27 cellular contexts compared by ENCODE assay signal in genomic region chr7:39557222-39557621, GRCh38.
"Had no signal": no experiment of that assay in that cellular context is flagged by ENCODE, and none has a peak within 500 bp of the region (broad histone marks: within the 10 kb centered on the region; RNA-seq: fewer than 3 reads in every experiment).

No MANE protein-coding gene starts in this region.

- H3K27me3 Mint-ChIP-seq: progenitor cell of endocrine pancreas had no signal

- ATAC-seq: left colon; left lung; lower lobe of right lung; natural killer cell; right lobe of liver; stimulated activated naive B cell treated with anti-CD40 and anti-IgM and Interleukin-4, amounts not matched to agents 10 μg/mL and 1 μg/mL and 100 μg/mL, for 72 hours; stimulated activated naive CD8-positive, alpha-beta T cell treated with anti-CD3 and anti-CD28 coated beads, Interleukin-15, Interleukin-2, amounts not matched to agents 100 U/mL and 50 U/mL, for 24 hours; upper lobe of right lung had no signal

- H3K9me3 Mint-ChIP-seq: immature natural killer cell; natural killer cell; stimulated activated naive B cell treated with anti-CD40 and anti-IgM and Interleukin-4, amounts not matched to agents 10 μg/mL and 1 μg/mL and 100 μg/mL, for 72 hours had no signal

- DNase-seq: hypothalamus; immature natural killer cell; kidney; left colon; left lung; lower lobe of right lung; mammary epithelial cell; mesenchymal stem cell; naive B cell; natural killer cell; nephron progenitor cell; ovary; right lobe of liver; stimulated activated CD4-positive, alpha-beta T cell treated with anti-CD3 and anti-CD28 coated beads, Interleukin-12 subunit alpha, Interleukin-12 subunit beta, amount 100 ng/mL, for 4 hours; stimulated activated CD4-positive, alpha-beta T cell treated with anti-CD3 and anti-CD28 coated beads, Interleukin-15, amount 100 ng/mL, for 24 hours; stimulated activated CD4-positive, alpha-beta T cell treated with anti-CD3 and anti-CD28 coated beads, Interleukin-2, amount 100 ng/mL, for 24 hours; stimulated activated CD4-positive, alpha-beta T cell treated with anti-CD3 and anti-CD28 coated beads, Interleukin-4, amount 100 ng/mL, for 1 hour; stimulated activated naive B cell treated with anti-CD40 and anti-IgM and Interleukin-4, amounts not matched to agents 10 μg/mL and 1 μg/mL and 100 μg/mL, for 72 hours; stimulated activated naive CD8-positive, alpha-beta T cell treated with anti-CD3 and anti-CD28 coated beads, Interleukin-15, Interleukin-2, amounts not matched to agents 100 U/mL and 50 U/mL, for 24 hours; stomach; testis; thyroid gland; transverse colon; upper lobe of right lung had no signal

- H3K4me1 ChIP-seq: left lung, lower lobe of right lung, right atrium auricular region, right lobe of liver, stomach, thyroid gland, transverse colon, upper lobe of right lung had no signal

- H3K27ac ChIP-seq: left lung, lower lobe of right lung, ovary, right atrium auricular region, right lobe of liver, skin epidermis, stomach, testis, thyroid gland, transverse colon, upper lobe of right lung had no signal

- H3K4me1 Mint-ChIP-seq: immature natural killer cell; naive B cell; natural killer cell; stimulated activated naive B cell treated with anti-CD40 and anti-IgM and Interleukin-4, amounts not matched to agents 10 μg/mL and 1 μg/mL and 100 μg/mL, for 72 hours had no signal

- H3K4me3 Mint-ChIP-seq: immature natural killer cell; naive B cell; natural killer cell; nephron progenitor cell; stimulated activated naive B cell treated with anti-CD40 and anti-IgM and Interleukin-4, amounts not matched to agents 10 μg/mL and 1 μg/mL and 100 μg/mL, for 72 hours had no signal

- H3K4me3 ChIP-seq: left lung, lower lobe of right lung, ovary, right atrium auricular region, right lobe of liver, skin epidermis, stomach, testis, thyroid gland, transverse colon, upper lobe of right lung had no signal

- H3K36me3 ChIP-seq: left lung, lower lobe of right lung, ovary, right atrium auricular region, right lobe of liver, stomach, thyroid gland, transverse colon, upper lobe of right lung had no signal

- H3K27ac Mint-ChIP-seq: immature natural killer cell; naive B cell; natural killer cell; nephron progenitor cell; progenitor cell of endocrine pancreas; stimulated activated naive B cell treated with anti-CD40 and anti-IgM and Interleukin-4, amounts not matched to agents 10 μg/mL and 1 μg/mL and 100 μg/mL, for 72 hours had no signal

- H3K9me3 ChIP-seq: left lung, lower lobe of right lung, ovary, right atrium auricular region, right lobe of liver, stomach, testis, thyroid gland, transverse colon, upper lobe of right lung had no signal

- H3K27me3 ChIP-seq: left lung, ovary, right atrium auricular region, right lobe of liver, stomach, testis, thyroid gland, transverse colon, upper lobe of right lung had no signal

- H3K36me3 Mint-ChIP-seq: immature natural killer cell, naive B cell, natural killer cell had no signal
